Comparison of ENCODE assay signal across 1 cellular context in the genomic region with DNA sequence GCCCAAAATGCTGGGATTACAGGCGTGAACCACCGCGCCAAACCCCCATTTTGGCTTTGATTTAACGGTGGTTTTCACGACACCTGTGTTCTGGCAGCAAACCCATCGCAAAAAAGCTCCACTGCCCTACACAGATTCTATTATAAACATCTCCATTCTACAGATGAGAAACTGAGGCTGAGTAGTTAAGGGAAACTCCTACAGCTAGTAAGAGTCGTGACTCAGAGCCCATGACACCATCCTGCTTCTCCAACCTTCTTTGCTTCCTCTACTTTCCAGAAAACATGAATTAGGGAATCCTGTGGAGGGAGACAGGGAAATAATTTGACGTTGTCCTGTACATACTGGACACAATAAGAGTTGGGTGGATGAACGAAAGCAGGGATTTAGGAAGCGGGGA.
TF ChIP-seq lines count a peak whose summit lies in the region.

No MANE protein-coding gene starts in this region.

TF ChIP-seq in GM12878, 131 proteins besides CTCF, POLR2A, EP300 and RAD21:
- TF ChIP-seq ASH2L (IDR thresholded peaks at IDR 0.05; ENCODE audit: borderline replicate concordance, low read depth) (no peak), PML (IDR thresholded peaks at IDR 0.05; ENCODE audit: low read length) (no peak), KDM1A (IDR thresholded peaks at IDR 0.05; ENCODE audit: borderline replicate concordance) (no peak), CHD4 (IDR thresholded peaks at IDR 0.05) (0 out of 2 replicates have a peak, but pooled peaks have one; percentile 76), PBX3 (IDR thresholded peaks at IDR 0.05; ENCODE audit: insufficient replicate concordance, low read depth, low read length) (no peak), JUNB (IDR thresholded peaks at IDR 0.05) (no peak)
